8 cellular contexts compared by ENCODE assay signal in genomic region chr11:44095506-44096359, GRCh38. TPM values are rescaled to one million over a fixed set of nuclear protein-coding genes. Genes with fewer than 3 reads are reported as not detected.
DNase-seq lines count a peak whose midpoint lies in the region; ATAC-seq, FAIRE-seq and TF ChIP-seq lines count a peak whose summit lies in the region.

Gene EXT2 (plus strand): TSS chr11:44095678. CDS start chr11:44107713, 12,035 bp downstream.

- no peaks in the 10 kb centered on the region for H3K27me3 ChIP-seq in pancreas
- H3K27me3 ChIP-seq in thyroid gland = no peaks in the 10 kb centered on the region

- H3K36me3 Mint-ChIP-seq in activated naive CD8-positive, alpha-beta T cell = no peaks in the 10 kb centered on the region

- H3K4me1 Mint-ChIP-seq in activated naive CD8-positive, alpha-beta T cell (ENCODE audit: low read depth) = peaks cover 40% of the 10 kb centered on the region

- H3K36me3 ChIP-seq in pancreas (no peaks in the 10 kb centered on the region), thyroid gland (no peaks in the 10 kb centered on the region)

- H3K9me3 ChIP-seq in pancreas (no peaks in the 10 kb centered on the region), thyroid gland (no peaks in the 10 kb centered on the region)

- TF ChIP-seq CTCF in GM12865 (IDR thresholded peaks at IDR 0.05; ENCODE audit: insufficient read depth, low read depth, low read length, missing control alignments) (peak; percentile 94), pancreas (IDR thresholded peaks at IDR 0.05) (peak; percentile 77 to 89 (median 86)), thyroid gland (IDR thresholded peaks at IDR 0.05) (peak; percentile 63 to 95 (median 84))

- TF ChIP-seq POLR2A in thyroid gland (IDR thresholded peaks at IDR 0.05) = peak in 1 of 2 donors; percentile 79

- no peak for FAIRE-seq in pancreas (lab: Jason Lieb, UNC)

- H3K4me3 Mint-ChIP-seq in activated naive CD8-positive, alpha-beta T cell = peak within 1 kb of the TSS; percentile 90

- peak within 1 kb of the TSS; percentile 68 to 71 (median 70) for H3K27ac ChIP-seq in pancreas
- H3K27ac ChIP-seq in thyroid gland = peak within 1 kb of the TSS in 2 of 3 donors; percentile 70 to 71

- no peaks in the 10 kb centered on the region for H3K9me3 Mint-ChIP-seq in activated naive CD8-positive, alpha-beta T cell (ENCODE audit: low read depth)

- intact Hi-C loops in head of caudate nucleus (cut with DNase I) (loop anchor here (10.0 kb wide), 1 partner anchor 819 kb away; no protein-coding TSS in a partner anchor), pancreas (cut with DNase I) (loop anchor here in 1 of 3 donors (10.0 kb wide), 1 partner anchor 439 kb away; no protein-coding TSS in a partner anchor), thyroid gland (cut with DNase I) (no loop called here)

- peak within 1 kb of the TSS; percentile 65 for H3K4me3 ChIP-seq in GM12865 (ENCODE audit: low read depth, low read length)
- peak within 1 kb of the TSS; percentile 66 to 98 (median 90) for H3K4me3 ChIP-seq in pancreas
- peak within 1 kb of the TSS; percentile 75 to 93 (median 77) for H3K4me3 ChIP-seq in thyroid gland (replicated peaks in 1 of 3)

- peak; percentile 90 for DNase-seq in GM12865 (ENCODE audit: low read depth)
- DNase-seq in NCI-H1048 (lab: John Stamatoyannopoulos, UW) = peak; percentile 52
- DNase-seq in SKM-1 treated with dmso at 0.1 percent for 144 hours (lab: John Stamatoyannopoulos, UW; ENCODE audit: unreplicated experiment) = peak; percentile 81
- DNase-seq in head of caudate nucleus = peak; percentile 66 to 96 (median 90)
- peak; percentile 83 to 99 (median 92) for DNase-seq in pancreas
- peak; percentile 87 to 91 for DNase-seq in thyroid gland

- WGBS in pancreas, 2 donors = 1% methylated on average over 68 to 83 of the region's 83 CpGs
- WGBS in thyroid gland, 2 donors = 0 to 2% methylated on average over 26 to 33 of the region's 83 CpGs

- no peaks in the 10 kb centered on the region for H3K27me3 Mint-ChIP-seq in activated naive CD8-positive, alpha-beta T cell

- peak within 1 kb of the TSS; percentile 56 for H3K27ac Mint-ChIP-seq in activated naive CD8-positive, alpha-beta T cell

- H3K4me1 ChIP-seq in pancreas = peaks cover 5 to 11% (median 7%) of the 10 kb centered on the region in 3 donors
- peaks cover 8 to 9% of the 10 kb centered on the region in 2 donors for H3K4me1 ChIP-seq in thyroid gland

- ATAC-seq in HG02588 (IDR thresholded peaks at IDR 0.05; ENCODE audit: unreplicated experiment) = peak; percentile 94
- peak; percentile 98 to 99 (median 99) for ATAC-seq in pancreas

RNA-seq across cellular contexts. Expression of gene EXT2, which starts in this region (rescaled TPM):
- total RNA-seq in pancreas = 10 to 100 TPM; 18.9 to 36.3 (median 26.8) TPM
- polyA plus RNA-seq in pancreas = 10 to 100 TPM; 14.4 to 18.3 TPM
- 10 to 100 TPM; 53.2 to 95.8 (median 66.3) TPM for total RNA-seq in thyroid gland

Comparison
In these comparisons a context has a peak if more than half of its experiments do, and no peak if none do; other contexts are left out.
1. Peak in every context shown above with its lines: DNase-seq, ATAC-seq, H3K4me3 ChIP-seq and H3K27ac ChIP-seq.